ENCODE assay signal across 26 cellular contexts in genomic region chr3:47581835-47582234, GRCh38.
"Had no signal": no experiment of that assay in that cellular context is flagged by ENCODE, and none has a peak within 500 bp of the region (broad histone marks: within the 10 kb centered on the region; RNA-seq: fewer than 3 reads in every experiment).

No MANE protein-coding gene starts in this region.

- H3K27ac ChIP-seq: SJSA1 had no signal

- H3K9me3 ChIP-seq: SJSA1 had no signal

- DNase-seq: activated CD4-positive, alpha-beta T cell treated with anti-CD3 and anti-CD28 coated beads, Interleukin-2, amount 10 ng/mL, durations not matched to agents 24 days and 14 days; activated CD4-positive, alpha-beta T cell treated with anti-CD3 and anti-CD28 coated beads, Interleukin-2, amount 50 U/mL, for 48 hours; activated CD4-positive, CD25-positive, alpha-beta regulatory T cell treated with anti-CD3 and anti-CD28 coated beads, Interleukin-2, amount 50 U/mL, for 72 hours; activated CD8-positive, alpha-beta memory T cell treated with anti-CD3 and anti-CD28 coated beads, Interleukin-2, amount 10 ng/mL, durations not matched to agents 7 days and 5 days; activated effector memory CD4-positive, alpha-beta T cell treated with anti-CD3 and anti-CD28 coated beads, Interleukin-2, amount 50 U/mL, for 16 hours; activated naive CD4-positive, alpha-beta T cell treated with Interleukin-2 at 50 U/mL for 16 hours; activated naive CD8-positive, alpha-beta T cell treated with anti-CD3 and anti-CD28 coated beads, Interleukin-2, amount 50 U/mL, for 24 hours; activated T-cell treated with anti-CD3 and anti-CD28 coated beads, Interleukin-2, amount 50 U/mL, for 24 hours; caudate nucleus; KG1; MV-4-11; NCI-H1092 treated with DMSO at 0.1 percent for 48 hours; NCI-H1417 treated with DMSO at 0.1 percent for 48 hours; NCI-H1694; NCI-H2029; NCI-H2107; NCI-H2171 treated with DMSO at 0.1 percent for 48 hours; NCI-H226; NCI-H526; NCI-H774; SHP77; T-helper 9 cell had no signal

- FAIRE-seq: RCC 7860 had no signal

- H3K4me3 ChIP-seq: SJSA1 had no signal

- ATAC-seq: activated CD8-positive, alpha-beta memory T cell treated with anti-CD3 and anti-CD28 coated beads, Interleukin-2, amount 10 ng/mL, durations not matched to agents 7 days and 5 days; activated naive CD4-positive, alpha-beta T cell treated with anti-CD3 and anti-CD28 coated beads, Interleukin-2, amount 50 U/mL, for 72 hours; activated naive CD8-positive, alpha-beta T cell treated with anti-CD3 and anti-CD28 coated beads, Interleukin-2, amount 50 U/mL, for 24 hours; WTC11 had no signal
